In genomic region chr5:146027746-146028145, GRCh38 we compare ENCODE assay signal across 14 cellular contexts.
DNase-seq lines count a peak whose midpoint lies in the region; ATAC-seq, FAIRE-seq and TF ChIP-seq lines count a peak whose summit lies in the region.
"Had no signal": no experiment of that assay in that cellular context is flagged by ENCODE, and none has a peak within 500 bp of the region (broad histone marks: within the 10 kb centered on the region; RNA-seq: fewer than 3 reads in every experiment).

No MANE protein-coding gene starts in this region.

- CTCF ChIA-PET in naive thymus-derived CD4-positive, alpha-beta T cell (lab: Charles Lee), result no interaction called here

- no peak overlapping the region for H3K4me3 Mint-ChIP-seq in astrocyte (ENCODE audit: unreplicated experiment)
- H3K4me3 Mint-ChIP-seq in naive thymus-derived CD4-positive, alpha-beta T cell, result no peak overlapping the region
- H3K4me3 Mint-ChIP-seq: immature natural killer cell had no signal

- H2AFZ ChIP-seq in astrocyte (ENCODE audit: low read depth, low read length), result no peak overlapping the region

- H3K9ac ChIP-seq in astrocyte (ENCODE audit: low read length), result no peak overlapping the region

- intact Hi-C loops in naive thymus-derived CD4-positive, alpha-beta T cell (cut with micrococcal nuclease), result no loop called here

- H3K4me2 ChIP-seq in astrocyte (ENCODE audit: low read length), result no peak overlapping the region

- peaks cover 3% of the 10 kb centered on the region for H3K36me3 Mint-ChIP-seq in astrocyte (ENCODE audit: low read depth, unreplicated experiment)
- H3K36me3 Mint-ChIP-seq in naive thymus-derived CD4-positive, alpha-beta T cell, result no peaks in the 10 kb centered on the region
- H3K36me3 Mint-ChIP-seq: immature natural killer cell had no signal

- TF ChIP-seq CTCF in astrocyte (IDR thresholded peaks at IDR 0.05; ENCODE audit: insufficient read depth, low read depth, low read length), result no peak

- peaks cover 3% of the 10 kb centered on the region for H3K4me1 Mint-ChIP-seq in astrocyte (ENCODE audit: low read depth, unreplicated experiment)
- no peaks in the 10 kb centered on the region for H3K4me1 Mint-ChIP-seq in naive thymus-derived CD4-positive, alpha-beta T cell
- H3K4me1 Mint-ChIP-seq: immature natural killer cell had no signal

- H3K4me3 ChIP-seq in astrocyte (ENCODE audit: insufficient read depth, low read depth, low read length), result no peak overlapping the region
- H3K4me3 ChIP-seq in naive thymus-derived CD4-positive, alpha-beta T cell (ENCODE audit: low read length), result no peak overlapping the region

- H3K9me3 ChIP-seq in astrocyte (ENCODE audit: insufficient read depth, low read depth, low read length), result no peaks in the 10 kb centered on the region
- H3K9me3 ChIP-seq in naive thymus-derived CD4-positive, alpha-beta T cell (ENCODE audit: control insufficient read depth in 2 of 3, low read length in 3 of 3), result no peaks in the 10 kb centered on the region
- H3K9me3 ChIP-seq: neutrophil had no signal

- no peak overlapping the region for H3K27ac Mint-ChIP-seq in astrocyte (ENCODE audit: unreplicated experiment)
- H3K27ac Mint-ChIP-seq in naive thymus-derived CD4-positive, alpha-beta T cell, result no peak overlapping the region
- H3K27ac Mint-ChIP-seq: immature natural killer cell had no signal

- peaks cover 5% of the 10 kb centered on the region for H3K4me1 ChIP-seq in astrocyte (ENCODE audit: insufficient read depth, low read length)
- no peaks in the 10 kb centered on the region for H3K4me1 ChIP-seq in naive thymus-derived CD4-positive, alpha-beta T cell (ENCODE audit: control insufficient read depth in 2 of 2, insufficient read depth in 2 of 2, low read length in 2 of 2)

- no peaks in the 10 kb centered on the region for H3K27me3 ChIP-seq in astrocyte (ENCODE audit: insufficient read depth, low read length)
- no peaks in the 10 kb centered on the region for H3K27me3 ChIP-seq in naive thymus-derived CD4-positive, alpha-beta T cell (ENCODE audit: control insufficient read depth in 2 of 2, insufficient read depth in 2 of 2, low read length in 2 of 2)
- H3K27me3 ChIP-seq: neutrophil had no signal

- H3K36me3 ChIP-seq in astrocyte (ENCODE audit: insufficient read depth, low read length), result no peaks in the 10 kb centered on the region
- H3K36me3 ChIP-seq in naive thymus-derived CD4-positive, alpha-beta T cell (ENCODE audit: control insufficient read depth in 2 of 3, insufficient read depth in 3 of 3, low read length in 3 of 3), result no peaks in the 10 kb centered on the region
- H3K36me3 ChIP-seq: neutrophil had no signal

- no peaks in the 10 kb centered on the region for H3K27me3 Mint-ChIP-seq in astrocyte (ENCODE audit: low read depth, unreplicated experiment)
- peaks cover 4 to 22% (median 10%) of the 10 kb centered on the region in 5 donors for H3K27me3 Mint-ChIP-seq in naive thymus-derived CD4-positive, alpha-beta T cell

- no peak for ATAC-seq in naive thymus-derived CD4-positive, alpha-beta T cell

- peak; percentile 38 for DNase-seq in SIG-M5 treated with dmso at 0.1 percent for 504 hours (lab: John Stamatoyannopoulos, UW; ENCODE audit: unreplicated experiment)
- DNase-seq in SIG-M5 (lab: John Stamatoyannopoulos, UW), result no peak
- DNase-seq in astrocyte (ENCODE audit: low read depth), result peak; percentile 55
- DNase-seq in kidney glomerular epithelial cell (lab: John Stamatoyannopoulos, UW), result peak; percentile 81
- peak; percentile 16 for DNase-seq in urothelium cell line (ENCODE audit: low spot score)
- no peak for DNase-seq in COLO829 (ENCODE audit: low spot score)
- no peak for DNase-seq in naive thymus-derived CD4-positive, alpha-beta T cell
- DNase-seq in AML-193 (lab: John Stamatoyannopoulos, UW), result no peak
- DNase-seq: activated naive CD4-positive, alpha-beta T cell treated with anti-CD3 and anti-CD28 coated beads, Interleukin-2, amount 50 U/mL, for 16 hours; EL; immature natural killer cell; NCI-H2029; stimulated activated CD4-positive, alpha-beta T cell treated with anti-CD3 and anti-CD28 coated beads, Interleukin-12 subunit alpha, Interleukin-12 subunit beta, amount 100 ng/mL, for 4 hours had no signal

- H3K9me3 Mint-ChIP-seq in astrocyte (ENCODE audit: unreplicated experiment), result no peaks in the 10 kb centered on the region
- no peaks in the 10 kb centered on the region for H3K9me3 Mint-ChIP-seq in naive thymus-derived CD4-positive, alpha-beta T cell

- FAIRE-seq in astrocyte (lab: Jason Lieb, UNC) (no peak), urothelium cell line (lab: Jason Lieb, UNC) (no peak)

- H3K79me2 ChIP-seq in astrocyte (ENCODE audit: insufficient read depth, low read length), result no peaks in the 10 kb centered on the region

- no peak overlapping the region for H3K27ac ChIP-seq in astrocyte (ENCODE audit: low read depth, low read length)
- H3K27ac ChIP-seq in naive thymus-derived CD4-positive, alpha-beta T cell (ENCODE audit: low read depth, low read length), result no peak overlapping the region
- H3K27ac ChIP-seq: neutrophil had no signal

- H4K20me1 ChIP-seq in astrocyte (ENCODE audit: insufficient read depth, low read length), result no peaks in the 10 kb centered on the region

- POLR2A ChIA-PET in naive thymus-derived CD4-positive, alpha-beta T cell (lab: Charles Lee), result no interaction called here

Comparison
In these comparisons a context has a peak if more than half of its experiments do, and no peak if none do; other contexts are left out.
1. DNase-seq: peak in SIG-M5 treated with dmso at 0.1 percent for 504 hours (single experiment), astrocyte (single experiment), kidney glomerular epithelial cell (single experiment) and urothelium cell line (single experiment); none in SIG-M5 (single experiment), COLO829 (single experiment), naive thymus-derived CD4-positive, alpha-beta T cell (0 of 9) and AML-193 (0 of 2).